ENCODE assay signal across 34 cellular contexts in genomic region chr1:119811985-119812557, GRCh38. TPM values are rescaled to one million over a fixed set of nuclear protein-coding genes. Genes with fewer than 3 reads are reported as not detected.
DNase-seq lines count a peak whose midpoint lies in the region; ATAC-seq, FAIRE-seq and TF ChIP-seq lines count a peak whose summit lies in the region.
"Had no signal": no experiment of that assay in that cellular context is flagged by ENCODE, and none has a peak within 500 bp of the region (broad histone marks: within the 10 kb centered on the region; RNA-seq: fewer than 3 reads in every experiment).

No MANE protein-coding gene starts in this region.

- peak overlapping the region; percentile 22 to 68 for H3K27ac ChIP-seq in liver (ENCODE audit: low read depth in 1 of 2, low read length in 2 of 2)
- H3K27ac ChIP-seq in HepG2 (ENCODE audit: extremely low read length, insufficient read depth, low read length) = no peak overlapping the region
- H3K27ac ChIP-seq in SK-N-SH (ENCODE audit: low read depth in 2 of 2, low read length in 1 of 2) = no peak overlapping the region
- H3K27ac ChIP-seq: BLaER1 had no signal

- WGBS in liver = 35% methylated on average over 2 of the region's 2 CpGs
- WGBS in HepG2 (ENCODE audit: low lambda C conversion rate) = 29% methylated on average over 2 of the region's 2 CpGs
- WGBS in SK-N-SH (ENCODE audit: low lambda C conversion rate) = 52% methylated on average over 2 of the region's 2 CpGs

- BruUV-seq in HepG2 (replicated peaks; lab: Mats Ljungman, UMichigan) = no TSS peak

- no peaks in the 10 kb centered on the region for H3K9me3 ChIP-seq in liver (ENCODE audit: control insufficient read depth in 4 of 4, low read length in 3 of 4)
- no peaks in the 10 kb centered on the region for H3K9me3 ChIP-seq in HepG2 (ENCODE audit: low read length)
- H3K9me3 ChIP-seq in SK-N-SH = no peaks in the 10 kb centered on the region
- H3K9me3 ChIP-seq: BE2C, BLaER1 had no signal

- TF ChIP-seq POLR2A in HepG2 (IDR thresholded peaks at IDR 0.05; ENCODE audit: insufficient read depth in 1 of 2, low read depth in 2 of 2, low read length in 2 of 2) = no peak

- intact Hi-C loops in HepG2 (cut with micrococcal nuclease; ENCODE audit: unreplicated experiment) = no loop called here

- peaks cover 2 to 37% (median 23%) of the 10 kb centered on the region in 4 donors for H3K4me1 ChIP-seq in liver (ENCODE audit: control insufficient read depth in 4 of 4, insufficient read depth in 4 of 4, low read length in 3 of 4)
- H3K4me1 ChIP-seq in HepG2 (ENCODE audit: insufficient read depth, low read length) = peaks cover 37% of the 10 kb centered on the region
- H3K4me1 ChIP-seq in SK-N-SH (ENCODE audit: control insufficient read depth in 1 of 2, insufficient read depth in 2 of 2, low read depth in 1 of 2, low read length in 1 of 2) = peaks cover 2 to 6% of the 10 kb centered on the region in 2 experiments; a peak in 1 of 4 replicates
- H3K4me1 ChIP-seq: BE2C, BLaER1 had no signal

- no peaks in the 10 kb centered on the region for H3K9me2 ChIP-seq in SK-N-SH

- H3K9ac ChIP-seq in liver (ENCODE audit: low read depth in 1 of 2, low read length in 2 of 2) (no peak overlapping the region), HepG2 (ENCODE audit: insufficient read depth, low read depth, low read length) (no peak overlapping the region), SK-N-SH (no peak overlapping the region)
- H3K9ac ChIP-seq: BLaER1 had no signal

- no peak for TF ChIP-seq EP300 in HepG2 (IDR thresholded peaks at IDR 0.05; ENCODE audit: low read depth in 2 of 2, low read length in 2 of 2)
- no peak for TF ChIP-seq EP300 in HepG2 (CRISPR knock-in tag; IDR thresholded peaks at IDR 0.05; ENCODE audit: borderline replicate concordance)
- TF ChIP-seq EP300 in SK-N-SH (IDR thresholded peaks at IDR 0.05; ENCODE audit: borderline replicate concordance in 1 of 2, low read depth in 1 of 2, low read length in 1 of 2) = no peak

- in situ Hi-C loops in HepG2 (cut with HindIII; ENCODE audit: extremely low pct_ligation_motif_present, low pct_unique_long_range_greater_than_20kb) = loop anchor here (10.0 kb wide), 1 partner anchor 53 kb away; no protein-coding TSS in a partner anchor

- H3F3A ChIP-seq in SK-N-SH (replicated peaks; ENCODE audit: insufficient read depth) = no peaks in the 10 kb centered on the region

- H3K4me2 ChIP-seq in HepG2 (ENCODE audit: low read depth, low read length) (no peak overlapping the region), SK-N-SH (no peak overlapping the region)
- H3K4me2 ChIP-seq: BLaER1 had no signal

- ATAC-seq in HepG2 (no peak), left lobe of liver (peak; percentile 73)
- ATAC-seq in stimulated activated naive CD8-positive, alpha-beta T cell treated with anti-CD3 and anti-CD28 coated beads, Interleukin-15, Interleukin-2, amounts not matched to agents 100 U/mL and 50 U/mL, for 24 hours = peak; percentile 30
- ATAC-seq: GM12878 had no signal

- H3K27me3 ChIP-seq in liver (ENCODE audit: control insufficient read depth in 4 of 4, insufficient read depth in 4 of 4, low read length in 3 of 4) (no peaks in the 10 kb centered on the region), HepG2 (ENCODE audit: control insufficient read depth in 1 of 2, insufficient read depth in 2 of 2, low read length in 2 of 2) (0 out of 5 replicates have a peak, but pooled peaks cover 0 to 5% of the 10 kb centered on the region in 2 experiments), SK-N-SH (ENCODE audit: insufficient read depth) (peaks cover 8% of the 10 kb centered on the region; the same call in 1 of the 2 replicates)
- H3K27me3 ChIP-seq: BLaER1 had no signal

- peak in 1 of 2 donors; percentile 4 for TF ChIP-seq RAD21 in liver (IDR thresholded peaks at IDR 0.05)
- no peak for TF ChIP-seq RAD21 in HepG2 (CRISPR knock-in tag; IDR thresholded peaks at IDR 0.05)
- no peak for TF ChIP-seq RAD21 in SK-N-SH (IDR thresholded peaks at IDR 0.05; ENCODE audit: low read length)

- CTCF ChIA-PET in HepG2 (lab: Yijun Ruan, JAX; ENCODE audit: low intra/inter-chr PET ratio, low total read pairs) (no interaction called here), SK-N-SH (lab: Yijun Ruan, JAX) (interaction anchor here (1.0 kb wide), 1 partner anchor 134 kb away, joined by 3 read pairs; no protein-coding TSS in a partner anchor)

- no peak for FAIRE-seq in HepG2 (lab: Jason Lieb, UNC)
- FAIRE-seq in urothelium cell line (lab: Jason Lieb, UNC) = peak; percentile 5
- FAIRE-seq: A204.1, GM12878, GM12892, GM18507, GM19239 had no signal

- H3K36me3 ChIP-seq in liver (ENCODE audit: control insufficient read depth in 4 of 4, insufficient read depth in 3 of 4, low read depth in 1 of 4, low read length in 3 of 4) (no peaks in the 10 kb centered on the region), HepG2 (replicated peaks in 1 of 2; ENCODE audit: control insufficient read depth in 1 of 2, insufficient read depth in 2 of 2, low read length in 2 of 2) (no peaks in the 10 kb centered on the region), SK-N-SH (replicated peaks in 1 of 2; ENCODE audit: control insufficient read depth in 1 of 2, insufficient read depth in 2 of 2, low read length in 1 of 2) (no peaks in the 10 kb centered on the region)
- H3K36me3 ChIP-seq: BE2C, BLaER1 had no signal

- H3K4me3 ChIP-seq in liver (ENCODE audit: low read depth in 1 of 3, low read length in 3 of 3) = no peak overlapping the region
- no peak overlapping the region for H3K4me3 ChIP-seq in HepG2 (replicated peaks in 1 of 3; ENCODE audit: insufficient read depth in 1 of 3, low read depth in 2 of 3, low read length in 3 of 3)
- H3K4me3 ChIP-seq in SK-N-SH (ENCODE audit: low read depth in 2 of 2, low read length in 1 of 2) = no peak overlapping the region
- H3K4me3 ChIP-seq: BLaER1, GM12878 had no signal

- DNase-seq in HepG2 (ENCODE audit: low spot score) = no peak
- no peak for DNase-seq in left lobe of liver (ENCODE audit: low spot score)
- no peak for DNase-seq in stimulated activated naive CD8-positive, alpha-beta T cell treated with anti-CD3 and anti-CD28 coated beads, Interleukin-15, Interleukin-2, amounts not matched to agents 100 U/mL and 50 U/mL, for 24 hours
- DNase-seq in urothelium cell line (ENCODE audit: low spot score) = no peak
- DNase-seq in NOMO-1 treated with dmso at 0.1 percent for 144 hours (lab: John Stamatoyannopoulos, UW; ENCODE audit: unreplicated experiment) = no peak
- DNase-seq in SKM-1 (lab: John Stamatoyannopoulos, UW; ENCODE audit: unreplicated experiment) = no peak
- no peak for DNase-seq in SK-N-SH
- DNase-seq: 8988T; ACHN; BE2C; C1 segment of cervical spinal cord; CD4-positive, alpha-beta memory T cell; CD4-positive, CD25-positive, alpha-beta regulatory T cell; CD8-positive, alpha-beta memory T cell; COR-L47; DMS 273 treated with DMSO at 0.1 percent for 48 hours; DMS153; DMS53; DMS79; DND-41; EL; GDM1 had no signal

- H4K20me1 ChIP-seq in HepG2 (ENCODE audit: insufficient read depth, low read length) (no peaks in the 10 kb centered on the region), SK-N-SH (ENCODE audit: insufficient read depth) (no peaks in the 10 kb centered on the region)
- H4K20me1 ChIP-seq: BLaER1 had no signal

- H2AFZ ChIP-seq in HepG2 (ENCODE audit: low read length) (no peak overlapping the region), SK-N-SH (ENCODE audit: low read depth) (no peak overlapping the region)

- H3K79me2 ChIP-seq in HepG2 (ENCODE audit: insufficient read depth, low read length) = no peaks in the 10 kb centered on the region
- H3K79me2 ChIP-seq in SK-N-SH (ENCODE audit: insufficient read depth) = no peaks in the 10 kb centered on the region

- POLR2A ChIA-PET in HepG2 (lab: Yijun Ruan, JAX) = no interaction called here
- POLR2A ChIA-PET in SK-N-SH (lab: Yijun Ruan, JAX) = no interaction called here

- TF ChIP-seq CTCF in liver (IDR thresholded peaks at IDR 0.05; ENCODE audit: low read depth, low read length, missing input control) (no peak), HepG2 (CRISPR knock-in tag; IDR thresholded peaks at IDR 0.05) (no peak), SK-N-SH (IDR thresholded peaks at IDR 0.05) (no peak)

RNA-seq across cellular contexts. Expression of gene REG4, which starts 0.8 kb away (rescaled TPM):
- total RNA-seq in liver (under 1 TPM; 0.08 to 0.19 TPM), HepG2 (2016; rRNA removed; fragmentation: Illumina TruSeq; extraction: Trizol) (not detected in 2 replicates), left lobe of liver (not detected)
- polyA plus RNA-seq in liver (under 1 TPM in 1 of 2 donors, not detected in 1; 0.15 TPM), HepG2 (2011; rRNA removed) (not detected in 2 replicates), SK-N-SH (2012; rRNA removed) (not detected in 2 replicates)
- not detected in 2 replicates for total RNA-seq in HepG2 (2016; cell fraction: cytosol; rRNA removed; fragmentation: Illumina TruSeq; extraction: Trizol; ENCODE audit: low read depth)
- total RNA-seq in HepG2 (2016; cell fraction: insoluble cytoplasmic fraction; rRNA removed; fragmentation: Illumina TruSeq; extraction: Trizol) = not detected in 2 replicates
- not detected in 2 replicates for total RNA-seq in HepG2 (2016; cell fraction: membrane; rRNA removed; fragmentation: Illumina TruSeq; extraction: Trizol)
- total RNA-seq in HepG2 (2016; cell fraction: nucleus; rRNA removed; fragmentation: Illumina TruSeq; extraction: Trizol) = not detected in 2 replicates
- polyA plus RNA-seq in HepG2 (2011; cell fraction: cytosol; rRNA removed) = not detected in 2 replicates
- polyA plus RNA-seq in HepG2 (2011; cell fraction: nucleus; rRNA removed) = not detected in 2 replicates
- polyA plus RNA-seq in HepG2 (2012) = 0.15 TPM in 1 of 2 replicates, not detected in the other
- not detected in 2 replicates for polyA plus RNA-seq in HepG2 (2016; cell fraction: cytosol; fragmentation: Illumina TruSeq; extraction: Trizol; ENCODE audit: low read depth)
- not detected in 2 replicates for polyA plus RNA-seq in HepG2 (2016; cell fraction: insoluble cytoplasmic fraction; fragmentation: Illumina TruSeq; extraction: Trizol; ENCODE audit: low read depth)
- not detected in 2 replicates for polyA plus RNA-seq in HepG2 (2016; cell fraction: membrane; fragmentation: Illumina TruSeq; extraction: Trizol; ENCODE audit: low read depth)
- polyA plus RNA-seq in HepG2 (2016; cell fraction: nucleus; fragmentation: Illumina TruSeq; extraction: Trizol; ENCODE audit: insufficient read depth, low read depth) = not detected in 2 replicates
- polyA minus RNA-seq in HepG2 (2011; rRNA and poly(A)+ RNA removed; ENCODE audit: low replicate concordance) = 0.09 TPM in 1 of 2 replicates, not detected in the other
- polyA minus RNA-seq in HepG2 (2011; cell fraction: cytosol; rRNA and poly(A)+ RNA removed) = not detected in 2 replicates
- polyA minus RNA-seq in HepG2 (2011; cell fraction: nucleus; rRNA and poly(A)+ RNA removed) = not detected in 2 replicates
- polyA plus RNA-seq in SK-N-SH (2012; cell fraction: cytosol; rRNA removed) = 0.03 TPM in 1 of 2 replicates, not detected in the other
- polyA plus RNA-seq in SK-N-SH (2012; cell fraction: nucleus; rRNA removed) = not detected in 2 replicates
- total RNA-seq: A673; CD4-positive, CD25-positive, alpha-beta regulatory T cell; Daoy; G401; GM12878 had no signal
- polyA plus RNA-seq: AG04450, CD14-positive monocyte, GM12878 had no signal

RNA-seq across cellular contexts. Expression of gene HMGCS2, which starts 43.4 kb away (rescaled TPM):
- 100 to 1,000 TPM; 297 to 846 TPM for total RNA-seq in liver
- 100 to 1,000 TPM; 836 to 944 TPM for polyA plus RNA-seq in liver
- 1.5 and 1.6 TPM in 2 replicates for total RNA-seq in HepG2 (2016; rRNA removed; fragmentation: Illumina TruSeq; extraction: Trizol)
- 0.35 and 0.51 TPM in 2 replicates for total RNA-seq in HepG2 (2016; cell fraction: cytosol; rRNA removed; fragmentation: Illumina TruSeq; extraction: Trizol; ENCODE audit: low read depth)
- 1.1 and 1.6 TPM in 2 replicates for total RNA-seq in HepG2 (2016; cell fraction: insoluble cytoplasmic fraction; rRNA removed; fragmentation: Illumina TruSeq; extraction: Trizol)
- 0.24 and 0.28 TPM in 2 replicates for total RNA-seq in HepG2 (2016; cell fraction: membrane; rRNA removed; fragmentation: Illumina TruSeq; extraction: Trizol)
- total RNA-seq in HepG2 (2016; cell fraction: nucleus; rRNA removed; fragmentation: Illumina TruSeq; extraction: Trizol) = 0.78 and 0.94 TPM in 2 replicates
- 0.44 and 0.60 TPM in 2 replicates for polyA plus RNA-seq in HepG2 (2011; rRNA removed)
- 0.48 and 0.67 TPM in 2 replicates for polyA plus RNA-seq in HepG2 (2011; cell fraction: cytosol; rRNA removed)
- polyA plus RNA-seq in HepG2 (2011; cell fraction: nucleus; rRNA removed) = 0.29 and 0.38 TPM in 2 replicates
- polyA plus RNA-seq in HepG2 (2012) = 2.2 and 17.9 TPM in 2 replicates
- 0.10 and 0.24 TPM in 2 replicates for polyA plus RNA-seq in HepG2 (2016; cell fraction: cytosol; fragmentation: Illumina TruSeq; extraction: Trizol; ENCODE audit: low read depth)
- polyA plus RNA-seq in HepG2 (2016; cell fraction: insoluble cytoplasmic fraction; fragmentation: Illumina TruSeq; extraction: Trizol; ENCODE audit: low read depth) = 1.6 TPM in 2 replicates
- 0.42 and 0.52 TPM in 2 replicates for polyA plus RNA-seq in HepG2 (2016; cell fraction: membrane; fragmentation: Illumina TruSeq; extraction: Trizol; ENCODE audit: low read depth)
- polyA plus RNA-seq in HepG2 (2016; cell fraction: nucleus; fragmentation: Illumina TruSeq; extraction: Trizol; ENCODE audit: insufficient read depth, low read depth) = 0.81 and 1.0 TPM in 2 replicates
- polyA minus RNA-seq in HepG2 (2011; rRNA and poly(A)+ RNA removed; ENCODE audit: low replicate concordance) = 0.42 and 6.5 TPM in 2 replicates
- polyA minus RNA-seq in HepG2 (2011; cell fraction: cytosol; rRNA and poly(A)+ RNA removed) = 0.53 and 0.99 TPM in 2 replicates
- polyA minus RNA-seq in HepG2 (2011; cell fraction: nucleus; rRNA and poly(A)+ RNA removed) = 0.64 and 1.2 TPM in 2 replicates
- 867 TPM for total RNA-seq in left lobe of liver
- not detected in 2 replicates for polyA plus RNA-seq in SK-N-SH (2012; rRNA removed)
- polyA plus RNA-seq in SK-N-SH (2012; cell fraction: cytosol; rRNA removed) = not detected in 2 replicates
- polyA plus RNA-seq in SK-N-SH (2012; cell fraction: nucleus; rRNA removed) = not detected in 2 replicates
- total RNA-seq: A673; CD4-positive, alpha-beta memory T cell; CD4-positive, CD25-positive, alpha-beta regulatory T cell; CD8-positive, alpha-beta memory T cell; Daoy; G401 had no signal
- polyA plus RNA-seq: AG04450; CD14-positive monocyte; CD4-positive, alpha-beta memory T cell; CD4-positive, CD25-positive, alpha-beta regulatory T cell; CD8-positive, alpha-beta memory T cell; GM12878 had no signal

Comparison
In these comparisons a context has a peak if more than half of its experiments do, and no peak if none do; other contexts are left out.
1. H3K27ac ChIP-seq: peak in liver (2 of 2); none in HepG2 (single experiment) and SK-N-SH (0 of 2).
2. RNA of gene HMGCS2, which starts 43.4 kb away (total RNA-seq): 867 TPM in left lobe of liver (single experiment) and 297 to 846 TPM in liver; 0.24 to 1.6 TPM in HepG2; every median in the first group is over 100 times any median in the second.